Comparison of ENCODE assay signal across 10 cellular contexts in genomic region chr6:116111552-116112528, GRCh38. TPM values are rescaled to one million over a fixed set of nuclear protein-coding genes. Genes with fewer than 3 reads are reported as not detected.
DNase-seq lines count a peak whose midpoint lies in the region; ATAC-seq and TF ChIP-seq lines count a peak whose summit lies in the region.
"Had no signal": no experiment of that assay in that cellular context is flagged by ENCODE, and none has a peak within 500 bp of the region (broad histone marks: within the 10 kb centered on the region; RNA-seq: fewer than 3 reads in every experiment).

No MANE protein-coding gene starts in this region.

- no peak overlapping the region for H4K8ac ChIP-seq in mesendoderm (ENCODE audit: low read depth, low read length)

- H3K79me2 ChIP-seq in mesendoderm (ENCODE audit: control insufficient read depth, insufficient read depth, low read length): no peaks in the 10 kb centered on the region

- no peak overlapping the region for H2AK5ac ChIP-seq in mesendoderm (ENCODE audit: low read length)

- H2BK5ac ChIP-seq in mesendoderm (ENCODE audit: low read length): no peak overlapping the region

- no peak overlapping the region for H3K4ac ChIP-seq in mesendoderm (ENCODE audit: low read depth, low read length)

- in situ Hi-C loops in astrocyte of the spinal cord (cut with HindIII; ENCODE audit: low sequenced_read_pairs): no loop called here

- peaks cover 0 to 13% (median 3%) of the 10 kb centered on the region in 4 donors for H3K4me1 Mint-ChIP-seq in naive thymus-derived CD8-positive, alpha-beta T cell

- H2BK15ac ChIP-seq in mesendoderm (replicated peaks; ENCODE audit: low read depth): no peak overlapping the region

- H4K5ac ChIP-seq in mesendoderm (ENCODE audit: low read length): no peak overlapping the region

- peak overlapping the region in 3 of 10 donors; percentile 15 to 52 (median 50) for H3K27ac Mint-ChIP-seq in naive thymus-derived CD8-positive, alpha-beta T cell

- H3K27me3 Mint-ChIP-seq in naive thymus-derived CD8-positive, alpha-beta T cell: no peaks in the 10 kb centered on the region

- H3K4me1 ChIP-seq in HEK293 (ENCODE audit: control insufficient read depth, insufficient read depth, low read length) (no peaks in the 10 kb centered on the region), mesendoderm (ENCODE audit: control insufficient read depth, low read depth, low read length) (no peaks in the 10 kb centered on the region)

- H3K36me3 Mint-ChIP-seq in naive thymus-derived CD8-positive, alpha-beta T cell: peaks cover 20 to 88% (median 53%) of the 10 kb centered on the region in 3 donors

- no peak overlapping the region for H2BK120ac ChIP-seq in mesendoderm (ENCODE audit: low read depth, low read length)

- H3K27ac ChIP-seq in AG04450 (ENCODE audit: low read depth, low read length) (no peak overlapping the region), HEK293 (ENCODE audit: extremely low read depth, low read depth, low read length) (no peak overlapping the region), mesendoderm (ENCODE audit: low read depth, low read length) (no peak overlapping the region)
- H3K27ac ChIP-seq: heart left ventricle had no signal

- TF ChIP-seq CTCF in AG04450 (IDR thresholded peaks at IDR 0.05; ENCODE audit: low read depth, low read length) (peak; percentile 70), HEK293 (tag by site-specific recombination; IDR thresholded peaks at IDR 0.05) (0 out of 2 replicates have a peak, but pooled peaks have one; percentile 25), NB4 (IDR thresholded peaks at IDR 0.05; ENCODE audit: low read depth, low read length) (peak; percentile 92), astrocyte of the spinal cord (IDR thresholded peaks at IDR 0.05; ENCODE audit: low read depth, low read length) (peak; percentile 74)

- no peak for ATAC-seq in naive thymus-derived CD8-positive, alpha-beta T cell

- no peaks in the 10 kb centered on the region for H3K79me1 ChIP-seq in mesendoderm (ENCODE audit: low read length)

- no peak overlapping the region for H3K4me2 ChIP-seq in mesendoderm (ENCODE audit: low read length)

- WGBS in mesendoderm (ENCODE audit: extremely low coverage, insufficient coverage, low lambda C conversion rate): no CpG with 5 or more reads among the region's 5 CpGs

- POLR2A ChIA-PET in AG04450 (lab: Yijun Ruan, JAX) (no interaction called here), HEK293 (lab: Yijun Ruan, JAX) (interaction anchor here (1.1 kb wide), 1 partner anchor 11 kb away, joined by 10 read pairs; the partner anchor contains the start of gene NT5DC1)
- POLR2A ChIA-PET in naive thymus-derived CD8-positive, alpha-beta T cell (lab: Charles Lee): interaction anchor here (1.4 kb wide), 1 partner anchor 11 kb away, joined by 5 read pairs; the partner anchor contains the start of gene NT5DC1

- no peak overlapping the region for H3K9ac ChIP-seq in mesendoderm (ENCODE audit: low read length)

- no peaks in the 10 kb centered on the region for H3K9me3 ChIP-seq in AG04450 (ENCODE audit: control insufficient read depth, insufficient read depth, low read length)
- no peaks in the 10 kb centered on the region for H3K9me3 ChIP-seq in HEK293 (ENCODE audit: control insufficient read depth, insufficient read depth, low read depth, low read length)
- H3K9me3 ChIP-seq: heart left ventricle had no signal

- TF ChIP-seq POLR2A in NB4 (IDR thresholded peaks at IDR 0.05; ENCODE audit: extremely low read depth, insufficient read length): no peak

- H3K36me3 ChIP-seq in HEK293 (ENCODE audit: control insufficient read depth in 2 of 2, insufficient read depth in 1 of 2, low read length in 2 of 2) (peaks cover 12 to 70% of the 10 kb centered on the region in 2 experiments), mesendoderm (ENCODE audit: control insufficient read depth, insufficient read depth, low read length) (no peaks in the 10 kb centered on the region)

- DNase-seq in AG04450 (ENCODE audit: low read depth, low spot score) (no peak), GM03348 (ENCODE audit: low spot score) (peak; percentile 38), NB4 (ENCODE audit: low read depth) (peak; percentile 68), astrocyte of the spinal cord (ENCODE audit: low read depth, low spot score) (peak; percentile 39), mesendoderm (peak; percentile 78), NCI-H2196 (lab: John Stamatoyannopoulos, UW; ENCODE audit: unreplicated experiment) (no peak)
- no peak for DNase-seq in naive thymus-derived CD8-positive, alpha-beta T cell
- DNase-seq: heart left ventricle had no signal

- H3K23ac ChIP-seq in mesendoderm (ENCODE audit: low read length): no peak overlapping the region

- CTCF ChIA-PET in AG04450 (lab: Charles Lee): interaction anchor here (0.6 to 5.0 kb wide), 28 partner anchors 10 to 533 kb away, joined by 3 to 42 read pairs (median 4); partner anchors contain the start of gene COL10A1
- CTCF ChIA-PET in HEK293 (lab: Yijun Ruan, JAX): interaction anchor here (0.6 to 4.1 kb wide), 42 partner anchors 10 to 633 kb away, joined by 3 to 53 read pairs (median 4); partner anchors contain the start of genes COL10A1, FRK and NT5DC1

- H3K18ac ChIP-seq in mesendoderm (ENCODE audit: low read length): no peak overlapping the region

- no peak overlapping the region for H3K56ac ChIP-seq in mesendoderm (ENCODE audit: low read length)

- H3K4me3 Mint-ChIP-seq in naive thymus-derived CD8-positive, alpha-beta T cell: no peak overlapping the region

- H3K4me3 ChIP-seq in AG04450 (ENCODE audit: low read depth, low read length) (no peak overlapping the region), HEK293 (ENCODE audit: low read depth, low read length) (no peak overlapping the region), NB4 (ENCODE audit: low read depth, low read length) (no peak overlapping the region), astrocyte of the spinal cord (ENCODE audit: low read depth, low read length) (no peak overlapping the region), mesendoderm (ENCODE audit: low read length) (no peak overlapping the region)
- H3K4me3 ChIP-seq: heart left ventricle had no signal

- no peaks in the 10 kb centered on the region for H3K9me3 Mint-ChIP-seq in naive thymus-derived CD8-positive, alpha-beta T cell

- H3K27me3 ChIP-seq in AG04450 (ENCODE audit: control insufficient read depth, insufficient read depth, low read length) (no peaks in the 10 kb centered on the region), mesendoderm (ENCODE audit: insufficient read depth, low read length, poor library complexity) (no peaks in the 10 kb centered on the region)
- H3K27me3 ChIP-seq: heart left ventricle had no signal

TF ChIP-seq in HEK293, 187 proteins besides CTCF, POLR2A, EP300 and RAD21:
- peak; percentile 45 for TF ChIP-seq ZNF654 (tag by site-specific recombination; IDR thresholded peaks at IDR 0.05; ENCODE audit: low read depth)
- peak; percentile 76 for TF ChIP-seq FEZF1 (tag by site-specific recombination; IDR thresholded peaks at IDR 0.05)
- TF ChIP-seq ZNF639 (tag by site-specific recombination; IDR thresholded peaks at IDR 0.05): no peak

RNA-seq across cellular contexts. Expression of gene NT5DC1, which starts 11.2 kb away (rescaled TPM):
- 20.9 and 23.2 TPM in 2 replicates for polyA plus RNA-seq in AG04450 (2011; rRNA removed)
- polyA minus RNA-seq in AG04450 (2011; rRNA and poly(A)+ RNA removed): 14.9 and 16.9 TPM in 2 replicates
- 13.3 TPM for polyA plus RNA-seq in mesendoderm (2013, experiment 1 of 2)
- polyA plus RNA-seq in mesendoderm (2013, experiment 2 of 2): 13.7 TPM
- 10 to 100 TPM; 47.8 to 48.8 TPM for total RNA-seq in naive thymus-derived CD8-positive, alpha-beta T cell
- 10 to 100 TPM; 61.2 to 84.2 (median 67.2) TPM for polyA plus RNA-seq in naive thymus-derived CD8-positive, alpha-beta T cell

RNA-seq across cellular contexts. Expression of gene COL10A1, which starts 14.1 kb away (rescaled TPM):
- 0.10 and 0.33 TPM in 2 replicates for polyA plus RNA-seq in AG04450 (2011; rRNA removed)
- not detected in 2 replicates for polyA minus RNA-seq in AG04450 (2011; rRNA and poly(A)+ RNA removed)
- polyA plus RNA-seq in mesendoderm (2013, experiment 1 of 2): 0.07 TPM
- polyA plus RNA-seq in mesendoderm (2013, experiment 2 of 2): 0.21 TPM
- total RNA-seq in naive thymus-derived CD8-positive, alpha-beta T cell: not detected
- under 1 TPM in 2 of 3 donors, not detected in 1; 0.18 to 0.22 TPM for polyA plus RNA-seq in naive thymus-derived CD8-positive, alpha-beta T cell
- total RNA-seq: temporal lobe had no signal

RNA-seq across cellular contexts. Expression of gene FRK, which starts 51.1 kb away (rescaled TPM):
- polyA plus RNA-seq in AG04450 (2011; rRNA removed): 0.31 and 0.43 TPM in 2 replicates
- 0.87 and 1.4 TPM in 2 replicates for polyA minus RNA-seq in AG04450 (2011; rRNA and poly(A)+ RNA removed)
- 0.06 TPM for polyA plus RNA-seq in mesendoderm (2013, experiment 1 of 2)
- 0.04 TPM for polyA plus RNA-seq in mesendoderm (2013, experiment 2 of 2)
- total RNA-seq in naive thymus-derived CD8-positive, alpha-beta T cell: under 1 TPM in 1 of 2 experiments, not detected in 1; 0.08 TPM
- under 1 TPM in 1 of 3 donors, not detected in 2; 0.01 TPM for polyA plus RNA-seq in naive thymus-derived CD8-positive, alpha-beta T cell

Comparison
In these comparisons a context has a peak if more than half of its experiments do, and no peak if none do; other contexts are left out.
1. DNase-seq: peak in GM03348 (single experiment), NB4 (single experiment), astrocyte of the spinal cord (single experiment) and mesendoderm (single experiment); none in AG04450 (single experiment), NCI-H2196 (single experiment) and naive thymus-derived CD8-positive, alpha-beta T cell (0 of 10).
2. CTCF ChIP-seq: peak in every context shown above with its lines; median percentile 92 in NB4; 74 in astrocyte of the spinal cord; 70 in AG04450; 25 in HEK293.